20 cellular contexts compared by ENCODE assay signal in the genomic region with DNA sequence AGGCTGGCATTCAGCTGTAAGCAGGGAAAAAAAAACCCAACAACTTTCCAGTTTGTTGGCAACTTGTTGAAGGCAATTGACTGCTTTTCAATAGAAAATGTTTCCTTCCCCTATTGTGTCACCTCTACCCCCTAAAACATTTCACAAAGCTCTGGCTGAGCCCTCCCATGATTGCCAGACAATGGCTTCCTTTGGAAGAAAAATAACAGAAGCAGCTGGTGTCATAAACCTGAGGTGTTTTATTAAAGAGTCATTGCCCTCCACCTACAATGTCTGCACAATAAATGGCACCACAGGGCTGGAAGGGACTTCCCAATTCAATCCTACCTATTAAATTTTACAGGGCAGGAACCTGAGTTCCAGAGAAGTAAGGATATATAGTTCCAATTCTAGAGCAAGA. TPM values are rescaled to one million over a fixed set of nuclear protein-coding genes. Genes with fewer than 3 reads are reported as not detected.
DNase-seq lines count a peak whose midpoint lies in the region; ATAC-seq and TF ChIP-seq lines count a peak whose summit lies in the region.
"Had no signal": no experiment of that assay in that cellular context is flagged by ENCODE, and none has a peak within 500 bp of the region (broad histone marks: within the 10 kb centered on the region; RNA-seq: fewer than 3 reads in every experiment).

No MANE protein-coding gene starts in this region.

- no peak overlapping the region for H3K4me3 ChIP-seq in left ventricle myocardium inferior
- no peak overlapping the region for H3K4me3 ChIP-seq in OCI-LY1 (ENCODE audit: low read depth, low read length, poor library complexity, severe bottlenecking)
- H3K4me3 ChIP-seq: body of pancreas, dorsolateral prefrontal cortex, heart left ventricle, pancreas, smooth muscle cell had no signal

- H3K9me3 ChIP-seq in left ventricle myocardium inferior (replicated peaks) = no peaks in the 10 kb centered on the region
- no peaks in the 10 kb centered on the region for H3K9me3 ChIP-seq in OCI-LY1 (ENCODE audit: low read length)
- H3K9me3 ChIP-seq: body of pancreas, Caco-2, heart left ventricle, pancreas had no signal

- H3K9me3 Mint-ChIP-seq in activated T-cell treated with anti-CD3 and anti-CD28 coated beads, Interleukin-2, amount 50 U/mL, for 24 hours = no peaks in the 10 kb centered on the region

- H3K27ac Mint-ChIP-seq in activated T-cell treated with anti-CD3 and anti-CD28 coated beads, Interleukin-2, amount 50 U/mL, for 24 hours = no peak overlapping the region
- H3K27ac Mint-ChIP-seq: activated naive CD4-positive, alpha-beta T cell treated with anti-CD3 and anti-CD28 coated beads, Interleukin-2, amount 10 ng/mL, durations not matched to agents 7 days and 5 days; T-helper 2 cell treated with Interferon-gamma antibody and Interleukin-4, amounts not matched to agents 5 μg/mL and 100 μg/mL, for 36 hours had no signal

- in situ Hi-C loops in GM13976 (cut with MboI; ENCODE audit: low sequenced_read_pairs, unreplicated experiment) = loop anchor here (10.0 kb wide), 2 partner anchors 222 to 352 kb away; a partner anchor contains a TSS

- no peaks in the 10 kb centered on the region for H3K9me2 ChIP-seq in OCI-LY1 (ENCODE audit: low read depth, low read length)

- no peak overlapping the region for H3K4me3 Mint-ChIP-seq in activated T-cell treated with anti-CD3 and anti-CD28 coated beads, Interleukin-2, amount 50 U/mL, for 24 hours
- H3K4me3 Mint-ChIP-seq: activated naive CD4-positive, alpha-beta T cell treated with anti-CD3 and anti-CD28 coated beads, Interleukin-2, amount 10 ng/mL, durations not matched to agents 7 days and 5 days; T-helper 2 cell treated with Interferon-gamma antibody and Interleukin-4, amounts not matched to agents 5 μg/mL and 100 μg/mL, for 36 hours had no signal

- H3K36me3 Mint-ChIP-seq in activated T-cell treated with anti-CD3 and anti-CD28 coated beads, Interleukin-2, amount 50 U/mL, for 24 hours (ENCODE audit: low read depth) = peaks cover 7% of the 10 kb centered on the region

- H3K27ac ChIP-seq in left ventricle myocardium inferior (replicated peaks) (peak overlapping the region; percentile 33), OCI-LY1 (ENCODE audit: low read depth, low read length, poor library complexity, severe bottlenecking) (no peak overlapping the region)
- H3K27ac ChIP-seq: body of pancreas had no signal

- H3K4me2 ChIP-seq in OCI-LY1 (ENCODE audit: low read length) = no peak overlapping the region
- H3K4me2 ChIP-seq: smooth muscle cell had no signal

- DNase-seq in left ventricle myocardium inferior (no peak), Right ventricle myocardium superior (no peak), NCI-H2081 (lab: John Stamatoyannopoulos, UW) (peak; percentile 57 to 89), GM13976 (ENCODE audit: low spot score) (no peak)
- DNase-seq in activated T-cell treated with anti-CD3 and anti-CD28 coated beads, Interleukin-2, amount 50 U/mL, for 24 hours = no peak
- DNase-seq: activated CD4-positive, CD25-positive, alpha-beta regulatory T cell treated with anti-CD3 and anti-CD28 coated beads, Interleukin-2, amount 50 U/mL, for 72 hours; activated naive CD4-positive, alpha-beta T cell treated with anti-CD3 and anti-CD28 coated beads, Interleukin-2, amount 10 ng/mL, durations not matched to agents 7 days and 5 days; body of pancreas; Caco-2; dorsolateral prefrontal cortex; GDM1; heart left ventricle; islet precursor cell; pancreas; stimulated activated naive CD4-positive, alpha-beta T cell had no signal

- no peak overlapping the region for H3K9ac ChIP-seq in OCI-LY1 (ENCODE audit: low read length)

- ATAC-seq in Right ventricle myocardium superior (ENCODE audit: poor library complexity) = no peak
- no peak for ATAC-seq in HG02763 (IDR thresholded peaks at IDR 0.05; ENCODE audit: unreplicated experiment)
- ATAC-seq in HG03159 (IDR thresholded peaks at IDR 0.05; ENCODE audit: unreplicated experiment) = no peak
- ATAC-seq: body of pancreas, heart left ventricle, pancreas had no signal

- H3K27me3 ChIP-seq in left ventricle myocardium inferior (ENCODE audit: low read depth) (no peaks in the 10 kb centered on the region), OCI-LY1 (ENCODE audit: insufficient read depth, low read length) (no peaks in the 10 kb centered on the region)
- H3K27me3 ChIP-seq: body of pancreas, dorsolateral prefrontal cortex, heart left ventricle, pancreas had no signal

- H3K4me1 ChIP-seq in left ventricle myocardium inferior (peaks cover 49% of the 10 kb centered on the region), OCI-LY1 (ENCODE audit: insufficient read depth, low read length, severe bottlenecking) (peaks cover 52% of the 10 kb centered on the region)
- H3K4me1 ChIP-seq: Caco-2 had no signal

- H3K36me3 ChIP-seq in left ventricle myocardium inferior = no peaks in the 10 kb centered on the region
- no peaks in the 10 kb centered on the region for H3K36me3 ChIP-seq in OCI-LY1 (ENCODE audit: insufficient read depth, low read length)
- H3K36me3 ChIP-seq: heart left ventricle, pancreas had no signal

- H3K27me3 Mint-ChIP-seq in activated T-cell treated with anti-CD3 and anti-CD28 coated beads, Interleukin-2, amount 50 U/mL, for 24 hours = no peaks in the 10 kb centered on the region
- H3K27me3 Mint-ChIP-seq: activated naive CD4-positive, alpha-beta T cell treated with anti-CD3 and anti-CD28 coated beads, Interleukin-2, amount 10 ng/mL, durations not matched to agents 7 days and 5 days had no signal

- no peak for TF ChIP-seq CTCF in left ventricle myocardium inferior (IDR thresholded peaks at IDR 0.05; ENCODE audit: borderline replicate concordance)
- no peak for TF ChIP-seq CTCF in OCI-LY1 (IDR thresholded peaks at IDR 0.05; ENCODE audit: low read length)
- no peak for TF ChIP-seq CTCF in GM13976 (IDR thresholded peaks at IDR 0.05; ENCODE audit: borderline replicate concordance, control extremely low read depth, extremely low read depth, insufficient read depth, missing control alignments)

- intact Hi-C loops in left ventricle myocardium inferior (cut with micrococcal nuclease) = loop anchor here (5.0 kb wide), 2 partner anchors 100 to 360 kb away; a partner anchor contains a TSS
- intact Hi-C loops in Right ventricle myocardium superior (cut with DNase I) = loop anchor here (5.0 kb wide), 1 partner anchor 100 kb away; a partner anchor contains a TSS

- peaks cover 71% of the 10 kb centered on the region for H3K4me1 Mint-ChIP-seq in activated T-cell treated with anti-CD3 and anti-CD28 coated beads, Interleukin-2, amount 50 U/mL, for 24 hours (ENCODE audit: low read depth)

- H2AFZ ChIP-seq in OCI-LY1 (ENCODE audit: low read length) = peak overlapping the region; percentile 23; the same call in 1 of the 2 replicates

- no peaks in the 10 kb centered on the region for H3K79me2 ChIP-seq in OCI-LY1 (ENCODE audit: insufficient read depth, low read length)

- H3F3A ChIP-seq in OCI-LY1 (ENCODE audit: insufficient read depth, low read length) = no peaks in the 10 kb centered on the region

- no peaks in the 10 kb centered on the region for H4K20me1 ChIP-seq in OCI-LY1 (ENCODE audit: insufficient read depth, low read length)

RNA-seq across cellular contexts. Expression of a gene that starts 22.2 kb away (rescaled TPM):
- total RNA-seq in left ventricle myocardium inferior (128 TPM), Right ventricle myocardium superior (110 TPM)

RNA-seq across cellular contexts. Expression of a gene that starts 42.8 kb away (rescaled TPM):
- total RNA-seq in left ventricle myocardium inferior = 45.8 TPM
- 39.1 TPM for total RNA-seq in Right ventricle myocardium superior

Comparison
In these comparisons a context has a peak if more than half of its experiments do, and no peak if none do; other contexts are left out.
1. DNase-seq: peak in NCI-H2081 (2 of 2); none in left ventricle myocardium inferior (single experiment), Right ventricle myocardium superior (single experiment), GM13976 (single experiment) and activated T-cell treated with anti-CD3 and anti-CD28 coated beads, Interleukin-2, amount 50 U/mL, for 24 hours (single experiment).